In the genomic region with DNA sequence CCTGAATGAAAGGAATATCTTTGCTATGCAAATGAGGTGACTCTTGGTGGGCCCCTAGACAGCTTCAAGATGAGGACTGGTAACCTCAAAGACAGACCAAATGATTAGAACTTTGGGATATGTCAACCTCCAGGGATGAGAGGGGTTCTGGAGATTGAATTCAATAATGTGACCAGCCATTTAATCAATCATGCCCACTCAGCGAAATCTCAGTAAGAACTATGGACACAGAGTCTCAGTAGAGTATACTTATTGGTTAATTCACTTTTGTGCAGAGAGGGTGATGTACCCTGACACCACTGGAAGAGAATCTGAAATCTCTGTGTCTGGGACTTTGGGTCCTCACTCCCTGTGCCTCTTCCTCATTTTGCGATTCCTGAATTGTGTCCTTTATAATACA, we compare ENCODE assay signal across 30 cellular contexts.
"Had no signal": no experiment of that assay in that cellular context is flagged by ENCODE, and none has a peak within 500 bp of the region (broad histone marks: within the 10 kb centered on the region; RNA-seq: fewer than 3 reads in every experiment).

No MANE protein-coding gene starts in this region.

- H3K27me3 ChIP-seq: left lung, neural progenitor cell, ovary, right atrium auricular region, stomach, testis, thyroid gland, transverse colon, upper lobe of left lung, vagina had no signal

- H3K36me3 ChIP-seq: left lung, lower lobe of right lung, neural progenitor cell, ovary, prostate gland, right atrium auricular region, stomach, thyroid gland, transverse colon, upper lobe of left lung, vagina had no signal

- H3K27ac ChIP-seq: left lung, lower lobe of right lung, neural progenitor cell, ovary, prostate gland, right atrium auricular region, skin epidermis, stomach, testis, thyroid gland, transverse colon, upper lobe of left lung, vagina had no signal

- ATAC-seq: left colon; left lung; lower lobe of right lung; natural killer cell; sciatic nerve; stimulated activated naive B cell treated with anti-CD40 and anti-IgM and Interleukin-4, amounts not matched to agents 10 μg/mL and 1 μg/mL and 100 μg/mL, for 72 hours; stimulated activated naive CD8-positive, alpha-beta T cell treated with anti-CD3 and anti-CD28 coated beads, Interleukin-15, Interleukin-2, amounts not matched to agents 100 U/mL and 50 U/mL, for 24 hours had no signal

- H3K4me2 ChIP-seq: neural progenitor cell had no signal

- H3K4me1 ChIP-seq: left lung, lower lobe of right lung, prostate gland, right atrium auricular region, stomach, testis, thyroid gland, transverse colon, upper lobe of left lung, vagina had no signal

- H3K4me3 ChIP-seq: left lung, lower lobe of right lung, neural progenitor cell, ovary, prostate gland, right atrium auricular region, skin epidermis, stomach, testis, thyroid gland, transverse colon, upper lobe of left lung, vagina had no signal

- H3K9ac ChIP-seq: neural progenitor cell had no signal

- H3K27me3 Mint-ChIP-seq: naive B cell; stimulated activated naive B cell treated with anti-CD40 and anti-IgM and Interleukin-4, amounts not matched to agents 10 μg/mL and 1 μg/mL and 100 μg/mL, for 72 hours had no signal

- H3K4me1 Mint-ChIP-seq: immature natural killer cell; naive B cell; natural killer cell; stimulated activated naive B cell treated with anti-CD40 and anti-IgM and Interleukin-4, amounts not matched to agents 10 μg/mL and 1 μg/mL and 100 μg/mL, for 72 hours had no signal

- H3K36me3 Mint-ChIP-seq: immature natural killer cell; mesothelial cell of epicardium; naive B cell; natural killer cell; neural progenitor cell; stimulated activated naive B cell treated with anti-CD40 and anti-IgM and Interleukin-4, amounts not matched to agents 10 μg/mL and 1 μg/mL and 100 μg/mL, for 72 hours had no signal

- H3K9me3 ChIP-seq: left lung, lower lobe of right lung, ovary, prostate gland, right atrium auricular region, testis, thyroid gland, transverse colon, upper lobe of left lung, vagina had no signal

- H3K27ac Mint-ChIP-seq: immature natural killer cell; mesothelial cell of epicardium; naive B cell; natural killer cell; nephron progenitor cell; neural progenitor cell; stimulated activated naive B cell treated with anti-CD40 and anti-IgM and Interleukin-4, amounts not matched to agents 10 μg/mL and 1 μg/mL and 100 μg/mL, for 72 hours had no signal

- H3K4me3 Mint-ChIP-seq: immature natural killer cell; mesothelial cell of epicardium; naive B cell; natural killer cell; nephron progenitor cell; neural progenitor cell; stimulated activated naive B cell treated with anti-CD40 and anti-IgM and Interleukin-4, amounts not matched to agents 10 μg/mL and 1 μg/mL and 100 μg/mL, for 72 hours had no signal

- DNase-seq: hippocampal formation; immature natural killer cell; kidney; left colon; left lung; lower lobe of right lung; mammary epithelial cell; mesenchymal stem cell; naive B cell; natural killer cell; nephron progenitor cell; ovary; stimulated activated CD4-positive, alpha-beta T cell treated with anti-CD3 and anti-CD28 coated beads, Interleukin-12 subunit alpha, Interleukin-12 subunit beta, amount 100 ng/mL, for 4 hours; stimulated activated CD4-positive, alpha-beta T cell treated with anti-CD3 and anti-CD28 coated beads, Interleukin-15, amount 100 ng/mL, for 24 hours; stimulated activated CD4-positive, alpha-beta T cell treated with anti-CD3 and anti-CD28 coated beads, Interleukin-2, amount 100 ng/mL, for 24 hours; stimulated activated CD4-positive, alpha-beta T cell treated with anti-CD3 and anti-CD28 coated beads, Interleukin-4, amount 100 ng/mL, for 1 hour; stimulated activated naive B cell treated with anti-CD40 and anti-IgM and Interleukin-4, amounts not matched to agents 10 μg/mL and 1 μg/mL and 100 μg/mL, for 72 hours; stimulated activated naive CD8-positive, alpha-beta T cell treated with anti-CD3 and anti-CD28 coated beads, Interleukin-15, Interleukin-2, amounts not matched to agents 100 U/mL and 50 U/mL, for 24 hours; stomach; testis; thyroid gland; transverse colon; upper lobe of left lung had no signal
